13 cellular contexts compared by ENCODE assay signal in the genomic region with DNA sequence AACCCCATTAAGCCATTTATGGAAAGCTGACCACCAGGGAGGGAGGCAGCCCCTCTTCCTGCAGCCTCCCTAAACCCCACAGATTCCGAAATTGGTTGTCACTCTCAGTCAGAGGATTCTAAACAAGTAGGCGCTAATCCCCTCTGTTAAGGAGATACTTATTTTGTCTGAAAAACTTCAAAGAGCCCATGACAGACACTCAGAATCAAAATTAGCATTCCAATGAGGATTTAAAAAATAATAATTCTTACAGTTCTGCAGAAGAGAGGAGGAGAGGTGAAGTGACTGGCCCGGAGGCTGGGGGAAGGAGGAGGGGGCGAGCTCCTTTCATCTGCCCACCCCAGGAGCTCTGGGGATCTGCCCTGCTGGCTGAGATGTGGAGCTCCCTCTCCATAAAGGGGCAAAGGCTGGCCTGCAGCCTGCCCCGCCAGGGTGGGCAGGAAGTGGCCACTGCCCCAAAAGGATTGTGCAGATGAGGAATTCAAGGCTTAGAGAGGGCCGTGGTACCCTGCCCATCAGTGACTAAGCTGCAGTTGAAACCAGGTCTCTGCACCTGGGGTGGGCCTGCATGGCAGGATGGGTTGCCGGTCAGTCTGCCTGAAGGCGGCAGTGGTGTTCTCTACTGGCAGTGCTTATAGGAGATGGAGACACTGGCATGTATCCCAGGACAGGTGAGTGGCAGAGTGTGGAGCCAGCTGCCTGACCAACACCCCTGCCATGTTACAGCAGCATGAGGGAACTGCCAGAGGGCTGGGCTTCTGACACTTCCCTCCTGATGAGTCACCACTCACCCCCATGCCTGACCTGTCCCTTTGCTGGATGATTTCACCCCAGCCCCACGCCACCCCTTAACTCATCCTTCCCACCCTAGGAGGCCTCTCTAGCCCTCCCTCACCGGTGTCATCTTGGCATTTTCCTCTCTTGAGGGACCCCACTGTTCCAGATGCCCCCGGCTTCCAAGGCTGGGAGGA.
DNase-seq lines count a peak whose midpoint lies in the region; ATAC-seq and TF ChIP-seq lines count a peak whose summit lies in the region.
"Had no signal": no experiment of that assay in that cellular context is flagged by ENCODE, and none has a peak within 500 bp of the region (broad histone marks: within the 10 kb centered on the region; RNA-seq: fewer than 3 reads in every experiment).

No MANE protein-coding gene starts in this region.

- no peaks in the 10 kb centered on the region for H3K79me2 ChIP-seq in trophoblast cell (ENCODE audit: control insufficient read depth, insufficient read depth, low read length, poor library complexity)

- H2BK12ac ChIP-seq in trophoblast cell (ENCODE audit: low read length): no peak overlapping the region

- H3K9ac ChIP-seq in trophoblast cell (ENCODE audit: low read length): no peak overlapping the region

- no peak overlapping the region for H3K14ac ChIP-seq in trophoblast cell (ENCODE audit: low read length)

- no peak overlapping the region for H3K27ac Mint-ChIP-seq in T-helper 2 cell treated with Interferon-gamma antibody and Interleukin-4, amounts not matched to agents 5 μg/mL and 100 μg/mL, for 36 hours
- H3K27ac Mint-ChIP-seq: immature natural killer cell, nephron progenitor cell had no signal

- H3K4me3 Mint-ChIP-seq in T-helper 2 cell treated with Interferon-gamma antibody and Interleukin-4, amounts not matched to agents 5 μg/mL and 100 μg/mL, for 36 hours: no peak overlapping the region
- H3K4me3 Mint-ChIP-seq: brain, immature natural killer cell, nephron progenitor cell had no signal

- no peaks in the 10 kb centered on the region for H3K79me1 ChIP-seq in trophoblast cell (ENCODE audit: low read length)

- in situ Hi-C loops in brain microvascular endothelial cell (cut with HindIII; ENCODE audit: low pct_ligation_motif_present, low sequenced_read_pairs): no loop called here

- H3K27me3 ChIP-seq in brain microvascular endothelial cell (replicated peaks): no peaks in the 10 kb centered on the region
- no peaks in the 10 kb centered on the region for H3K27me3 ChIP-seq in trophoblast cell (ENCODE audit: insufficient read depth, low read length)

- no peaks in the 10 kb centered on the region for H3K36me3 Mint-ChIP-seq in T-helper 2 cell treated with Interferon-gamma antibody and Interleukin-4, amounts not matched to agents 5 μg/mL and 100 μg/mL, for 36 hours (ENCODE audit: low read depth)
- H3K36me3 Mint-ChIP-seq: brain, immature natural killer cell had no signal

- no peak overlapping the region for H3K23ac ChIP-seq in trophoblast cell (ENCODE audit: low read length)

- H4K8ac ChIP-seq in trophoblast cell (ENCODE audit: low read depth, low read length): no peak overlapping the region

- no peak overlapping the region for H4K12ac ChIP-seq in trophoblast cell (ENCODE audit: low read depth, low read length)

- H3K9me3 ChIP-seq in trophoblast cell (ENCODE audit: insufficient read depth, low read depth, low read length): no peaks in the 10 kb centered on the region

- no peak overlapping the region for H2BK5ac ChIP-seq in trophoblast cell (ENCODE audit: low read depth, low read length, poor library complexity)

- peak; percentile 36 for DNase-seq in DMS 273 (lab: John Stamatoyannopoulos, UW; ENCODE audit: unreplicated experiment)
- no peak for DNase-seq in DMS 273 treated with DMSO at 0.1 percent for 48 hours (lab: John Stamatoyannopoulos, UW)
- DNase-seq in NCI-H69 (lab: John Stamatoyannopoulos, UW): peak; percentile 52
- peak; percentile 38 for DNase-seq in brain microvascular endothelial cell
- peak in 1 of 2 donors; percentile 7 for DNase-seq in trophoblast cell
- DNase-seq in activated CD4-positive, alpha-beta T cell treated with anti-CD3 and anti-CD28 coated beads, Interleukin-2, amount 50 U/mL, for 48 hours: no peak
- no peak for DNase-seq in T-helper 2 cell treated with Interferon-gamma antibody and Interleukin-4, amounts not matched to agents 5 μg/mL and 100 μg/mL, for 36 hours (ENCODE audit: low spot score)
- DNase-seq: 8988T; activated T-cell treated with anti-CD3 and anti-CD28 coated beads, Interleukin-2, amount 50 U/mL, for 1 hour; immature natural killer cell; nephron progenitor cell had no signal

- H2AK5ac ChIP-seq in trophoblast cell (ENCODE audit: low read length): no peak overlapping the region

- H3K18ac ChIP-seq in trophoblast cell (ENCODE audit: low read length): no peak overlapping the region

- H3K4me1 Mint-ChIP-seq in T-helper 2 cell treated with Interferon-gamma antibody and Interleukin-4, amounts not matched to agents 5 μg/mL and 100 μg/mL, for 36 hours (ENCODE audit: low read depth): peaks cover 1% of the 10 kb centered on the region
- H3K4me1 Mint-ChIP-seq: immature natural killer cell had no signal

- no peak overlapping the region for H3K4me3 ChIP-seq in brain microvascular endothelial cell (ENCODE audit: low read depth, low read length)
- no peak overlapping the region for H3K4me3 ChIP-seq in trophoblast cell (ENCODE audit: low read depth, low read length)

- no peak overlapping the region for H2BK120ac ChIP-seq in trophoblast cell (ENCODE audit: insufficient read depth, low read length, poor library complexity)

- H3K27me3 Mint-ChIP-seq in T-helper 2 cell treated with Interferon-gamma antibody and Interleukin-4, amounts not matched to agents 5 μg/mL and 100 μg/mL, for 36 hours (ENCODE audit: low read depth): peaks cover 2% of the 10 kb centered on the region

- WGBS in trophoblast cell (ENCODE audit: extremely low coverage, insufficient coverage, insufficient read length): no CpG with 5 or more reads among the region's 11 CpGs

- peak overlapping the region; percentile 37 for H4K91ac ChIP-seq in trophoblast cell (ENCODE audit: low read depth, low read length)

- H2AFZ ChIP-seq in trophoblast cell (ENCODE audit: insufficient read depth, low read length, poor library complexity): no peak overlapping the region

- no peak for TF ChIP-seq CTCF in brain microvascular endothelial cell (IDR thresholded peaks at IDR 0.05; ENCODE audit: low read depth, low read length, missing control alignments)

- H3K4ac ChIP-seq in trophoblast cell (ENCODE audit: low read depth, low read length): no peak overlapping the region

- no peaks in the 10 kb centered on the region for H3K9me3 Mint-ChIP-seq in T-helper 2 cell treated with Interferon-gamma antibody and Interleukin-4, amounts not matched to agents 5 μg/mL and 100 μg/mL, for 36 hours
- H3K9me3 Mint-ChIP-seq: immature natural killer cell, nephron progenitor cell had no signal

- H3K27ac ChIP-seq in brain microvascular endothelial cell: no peak overlapping the region
- no peak overlapping the region for H3K27ac ChIP-seq in trophoblast cell (ENCODE audit: low read depth, low read length)

- ATAC-seq in GM21528 (IDR thresholded peaks at IDR 0.05; ENCODE audit: low FRiP score, unreplicated experiment): no peak

- H3K36me3 ChIP-seq in brain microvascular endothelial cell (replicated peaks): no peaks in the 10 kb centered on the region
- no peaks in the 10 kb centered on the region for H3K36me3 ChIP-seq in trophoblast cell (ENCODE audit: control insufficient read depth in 1 of 2, insufficient read depth in 2 of 2, low read length in 2 of 2)

- H3K4me1 ChIP-seq in trophoblast cell (ENCODE audit: control insufficient read depth in 1 of 2, insufficient read depth in 2 of 2, low read length in 2 of 2): peaks cover 26 to 28% of the 10 kb centered on the region in 2 experiments

- no peak overlapping the region for H3K4me2 ChIP-seq in trophoblast cell (ENCODE audit: low read length)

Comparison
In these comparisons a context has a peak if more than half of its experiments do, and no peak if none do; other contexts are left out.
1. DNase-seq: peak in DMS 273 (single experiment), NCI-H69 (single experiment) and brain microvascular endothelial cell (single experiment); none in DMS 273 treated with DMSO at 0.1 percent for 48 hours (single experiment), activated CD4-positive, alpha-beta T cell treated with anti-CD3 and anti-CD28 coated beads, Interleukin-2, amount 50 U/mL, for 48 hours (0 of 2) and T-helper 2 cell treated with Interferon-gamma antibody and Interleukin-4, amounts not matched to agents 5 μg/mL and 100 μg/mL, for 36 hours (single experiment).